In genomic region chr19:29445246-29445645, GRCh38 we compare ENCODE assay signal across 21 cellular contexts.
A peak's percentile ranks its signal among the peaks of the same experiment; 100 is the strongest.
DNase-seq lines count a peak whose midpoint lies in the region; ATAC-seq, FAIRE-seq and TF ChIP-seq lines count a peak whose summit lies in the region.
"Had no signal": no experiment of that assay in that cellular context is flagged by ENCODE, and none has a peak within 500 bp of the region (broad histone marks: within the 10 kb centered on the region; RNA-seq: fewer than 3 reads in every experiment).

No MANE protein-coding gene starts in this region.

- TF ChIP-seq CTCF in colonic mucosa (IDR thresholded peaks at IDR 0.05): no peak
- TF ChIP-seq CTCF in psoas muscle (IDR thresholded peaks at IDR 0.05): no peak
- no peak for TF ChIP-seq CTCF in MCF 10A (IDR thresholded peaks at IDR 0.05; ENCODE audit: unreplicated experiment)

- H3K27me3 ChIP-seq in colonic mucosa (no peaks in the 10 kb centered on the region), psoas muscle (ENCODE audit: insufficient read depth in 3 of 3, low read length in 2 of 3) (peaks cover 0 to 6% (median 5%) of the 10 kb centered on the region in 3 donors)
- H3K27me3 ChIP-seq: BLaER1 treated with 17β-estradiol and CSF1 and Interleukin-3, amounts not matched to agents 10 nM and 100 nM had no signal

- FAIRE-seq in urothelium cell line (lab: Jason Lieb, UNC): peak; percentile 48
- FAIRE-seq: D721Med, G401.6, GM12891, H54 had no signal

- H3K4me1 ChIP-seq in colonic mucosa: no peaks in the 10 kb centered on the region
- H3K4me1 ChIP-seq in psoas muscle: no peaks in the 10 kb centered on the region
- H3K4me1 ChIP-seq: BLaER1 treated with 17β-estradiol and CSF1 and Interleukin-3, amounts not matched to agents 10 nM and 100 nM had no signal

- BruUV-seq in MCF 10A (replicated peaks; lab: Mats Ljungman, UMichigan): no TSS peak

- H3K4me3 Mint-ChIP-seq in activated CD8-positive, alpha-beta memory T cell treated with anti-CD3 and anti-CD28 coated beads, Interleukin-2, amount 10 ng/mL, durations not matched to agents 7 days and 5 days: no peak overlapping the region
- no peak overlapping the region for H3K4me3 Mint-ChIP-seq in MCF 10A (ENCODE audit: unreplicated experiment)
- H3K4me3 Mint-ChIP-seq: B cell; CD8-positive, alpha-beta T cell; GM23338; HFFc6 had no signal

- intact Hi-C loops in colonic mucosa (cut with DNase I) (no loop called here), psoas muscle (cut with DNase I) (no loop called here), MCF 10A (cut with micrococcal nuclease) (no loop called here)

- H3K9ac ChIP-seq in colonic mucosa (ENCODE audit: low read depth in 2 of 2, low read length in 2 of 2): no peak overlapping the region
- H3K9ac ChIP-seq: BLaER1 treated with 17β-estradiol and CSF1 and Interleukin-3, amounts not matched to agents 10 nM and 100 nM had no signal

- H3K4me3 ChIP-seq in colonic mucosa: no peak overlapping the region
- no peak overlapping the region for H3K4me3 ChIP-seq in psoas muscle
- H3K4me3 ChIP-seq: BLaER1 treated with 17β-estradiol and CSF1 and Interleukin-3, amounts not matched to agents 10 nM and 100 nM; GM23338 had no signal

- CTCF ChIA-PET in activated CD8-positive, alpha-beta memory T cell treated with anti-CD3 and anti-CD28 coated beads, Interleukin-2, amount 10 ng/mL, durations not matched to agents 7 days and 5 days (lab: Charles Lee): no interaction called here
- CTCF ChIA-PET in MCF 10A (lab: Yijun Ruan, JAX): no interaction called here

- no peak for ATAC-seq in activated CD8-positive, alpha-beta memory T cell treated with anti-CD3 and anti-CD28 coated beads, Interleukin-2, amount 10 ng/mL, durations not matched to agents 7 days and 5 days
- ATAC-seq in left lobe of liver (no peak), psoas muscle (no peak)
- ATAC-seq: CD8-positive, alpha-beta T cell; GM23338; HCT116 had no signal

- no peak overlapping the region for H3K27ac ChIP-seq in colonic mucosa
- no peak overlapping the region for H3K27ac ChIP-seq in psoas muscle
- H3K27ac ChIP-seq: BLaER1 treated with 17β-estradiol and CSF1 and Interleukin-3, amounts not matched to agents 10 nM and 100 nM; HL-60 had no signal

- no peaks in the 10 kb centered on the region for H3K27me3 Mint-ChIP-seq in activated CD8-positive, alpha-beta memory T cell treated with anti-CD3 and anti-CD28 coated beads, Interleukin-2, amount 10 ng/mL, durations not matched to agents 7 days and 5 days
- H3K27me3 Mint-ChIP-seq in MCF 10A (ENCODE audit: insufficient read depth, unreplicated experiment): no peaks in the 10 kb centered on the region
- H3K27me3 Mint-ChIP-seq: B cell had no signal

- DNase-seq in activated CD8-positive, alpha-beta memory T cell treated with anti-CD3 and anti-CD28 coated beads, Interleukin-2, amount 10 ng/mL, durations not matched to agents 7 days and 5 days: peak; percentile 7
- no peak for DNase-seq in activated CD8-positive, alpha-beta memory T cell treated with anti-CD3 and anti-CD28 coated beads, Interleukin-2, amount 50 U/mL, for 4 hours
- DNase-seq in colonic mucosa (peak; percentile 0), left lobe of liver (ENCODE audit: low spot score) (peak; percentile 5), urothelium cell line (ENCODE audit: low spot score) (no peak), psoas muscle (no peak), NCI-H2227 treated with DMSO at 0.1 percent for 48 hours (lab: John Stamatoyannopoulos, UW) (no peak), MCF 10A (ENCODE audit: unreplicated experiment) (no peak)
- DNase-seq: 8988T, HFFc6, IMR-90 had no signal

- no peaks in the 10 kb centered on the region for H3K36me3 Mint-ChIP-seq in activated CD8-positive, alpha-beta memory T cell treated with anti-CD3 and anti-CD28 coated beads, Interleukin-2, amount 10 ng/mL, durations not matched to agents 7 days and 5 days
- H3K36me3 Mint-ChIP-seq in MCF 10A (ENCODE audit: insufficient read depth, unreplicated experiment): no peaks in the 10 kb centered on the region
- H3K36me3 Mint-ChIP-seq: CD8-positive, alpha-beta T cell had no signal

- 82 to 88% (median 82%) methylated on average over 4 of the region's 4 CpGs for WGBS in psoas muscle, 3 donors

- no peaks in the 10 kb centered on the region for H3K36me3 ChIP-seq in colonic mucosa
- H3K36me3 ChIP-seq in psoas muscle (ENCODE audit: insufficient read depth in 1 of 2, low read depth in 1 of 2): no peaks in the 10 kb centered on the region
- H3K36me3 ChIP-seq: BLaER1 treated with 17β-estradiol and CSF1 and Interleukin-3, amounts not matched to agents 10 nM and 100 nM had no signal

- H3K9me3 Mint-ChIP-seq in activated CD8-positive, alpha-beta memory T cell treated with anti-CD3 and anti-CD28 coated beads, Interleukin-2, amount 10 ng/mL, durations not matched to agents 7 days and 5 days (ENCODE audit: low read depth): no peaks in the 10 kb centered on the region
- H3K9me3 Mint-ChIP-seq in MCF 10A (ENCODE audit: unreplicated experiment): peaks cover 16% of the 10 kb centered on the region

- H3K4me1 Mint-ChIP-seq in activated CD8-positive, alpha-beta memory T cell treated with anti-CD3 and anti-CD28 coated beads, Interleukin-2, amount 10 ng/mL, durations not matched to agents 7 days and 5 days: no peaks in the 10 kb centered on the region
- H3K4me1 Mint-ChIP-seq in MCF 10A (ENCODE audit: insufficient read depth, unreplicated experiment): no peaks in the 10 kb centered on the region
- H3K4me1 Mint-ChIP-seq: B cell, GM23338 had no signal

- POLR2A ChIA-PET in MCF 10A (lab: Yijun Ruan, JAX): no interaction called here

- H3K9me3 ChIP-seq in colonic mucosa: no peaks in the 10 kb centered on the region
- no peaks in the 10 kb centered on the region for H3K9me3 ChIP-seq in psoas muscle

- H3K27ac Mint-ChIP-seq in activated CD8-positive, alpha-beta memory T cell treated with anti-CD3 and anti-CD28 coated beads, Interleukin-2, amount 10 ng/mL, durations not matched to agents 7 days and 5 days: no peak overlapping the region
- no peak overlapping the region for H3K27ac Mint-ChIP-seq in MCF 10A (ENCODE audit: low read depth, unreplicated experiment)
- H3K27ac Mint-ChIP-seq: B cell; CD8-positive, alpha-beta T cell; GM23338; HFFc6 had no signal

Comparison
In these comparisons a context has a peak if more than half of its experiments do, and no peak if none do; other contexts are left out.
1. DNase-seq: peak in activated CD8-positive, alpha-beta memory T cell treated with anti-CD3 and anti-CD28 coated beads, Interleukin-2, amount 10 ng/mL, durations not matched to agents 7 days and 5 days (single experiment), colonic mucosa (single experiment) and left lobe of liver (single experiment); none in activated CD8-positive, alpha-beta memory T cell treated with anti-CD3 and anti-CD28 coated beads, Interleukin-2, amount 50 U/mL, for 4 hours (single experiment), urothelium cell line (single experiment), psoas muscle (0 of 2), NCI-H2227 treated with DMSO at 0.1 percent for 48 hours (single experiment) and MCF 10A (single experiment).